ENCODE assay signal across 22 cellular contexts in the genomic region with DNA sequence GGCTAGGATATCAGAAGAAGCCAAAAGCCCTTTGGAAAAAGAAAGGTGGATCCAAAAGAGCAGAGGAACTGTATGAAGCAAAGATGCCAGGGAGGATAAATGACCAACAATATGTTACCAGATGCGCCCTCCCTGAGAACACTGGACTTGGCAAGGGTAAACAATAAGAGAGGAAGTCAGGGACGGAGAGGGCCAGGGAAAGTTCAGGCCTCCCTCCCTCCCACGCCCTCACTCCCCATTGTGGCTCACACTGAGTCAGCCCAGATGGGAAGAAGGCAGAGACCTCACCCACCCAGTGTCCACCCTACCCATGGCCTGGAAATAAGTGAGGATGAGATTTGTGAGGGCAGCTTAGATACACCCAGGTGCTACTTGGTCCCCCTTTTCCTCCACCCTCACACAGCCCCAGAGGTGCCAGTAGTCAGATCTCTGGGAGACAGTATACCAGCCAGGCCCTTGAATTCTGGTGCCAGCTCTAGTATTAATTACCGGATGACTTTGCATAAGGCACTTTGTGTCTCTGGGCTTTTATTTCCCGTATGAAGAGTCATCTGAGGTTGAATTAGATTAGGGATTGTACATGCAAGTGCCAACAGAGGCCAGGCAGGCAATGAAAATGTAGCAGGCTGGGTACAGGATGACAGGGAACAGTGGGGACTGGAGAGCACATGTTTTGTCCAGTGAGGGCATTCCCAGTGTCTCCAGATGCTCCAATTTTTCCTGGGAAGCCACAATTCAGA. TPM values are rescaled to one million over a fixed set of nuclear protein-coding genes. Genes with fewer than 3 reads are reported as not detected.
DNase-seq lines count a peak whose midpoint lies in the region; ATAC-seq, FAIRE-seq and TF ChIP-seq lines count a peak whose summit lies in the region.
"Had no signal": no experiment of that assay in that cellular context is flagged by ENCODE, and none has a peak within 500 bp of the region (broad histone marks: within the 10 kb centered on the region; RNA-seq: fewer than 3 reads in every experiment).

No MANE protein-coding gene starts in this region.

- H3K27ac ChIP-seq in GM23248 (no peak overlapping the region), astrocyte (ENCODE audit: low read depth, low read length) (no peak overlapping the region), heart left ventricle (peak overlapping the region in 4 of 12 donors; percentile 7 to 42 (median 28))
- H3K27ac ChIP-seq: pancreas, vagina had no signal

- TF ChIP-seq CTCF in astrocyte (IDR thresholded peaks at IDR 0.05; ENCODE audit: insufficient read depth, low read depth, low read length) (no peak), heart left ventricle (IDR thresholded peaks at IDR 0.05) (no peak)

- H3K27me3 Mint-ChIP-seq in astrocyte (ENCODE audit: low read depth, unreplicated experiment): no peaks in the 10 kb centered on the region
- H3K27me3 Mint-ChIP-seq in activated naive CD8-positive, alpha-beta T cell treated with anti-CD3 and anti-CD28 coated beads, Interleukin-2, amount 50 U/mL, for 24 hours: no peaks in the 10 kb centered on the region
- H3K27me3 Mint-ChIP-seq: stimulated activated naive CD8-positive, alpha-beta T cell treated with anti-CD3 and anti-CD28 coated beads, Interleukin-15, amount 100 ng/mL, for 72 hours had no signal

- H3K4me1 ChIP-seq in GM23248 (ENCODE audit: insufficient read depth): peaks cover 10% of the 10 kb centered on the region; the same call in 1 of the 2 replicates
- no peaks in the 10 kb centered on the region for H3K4me1 ChIP-seq in astrocyte (ENCODE audit: insufficient read depth, low read length)
- H3K4me1 ChIP-seq in heart left ventricle: peaks cover 0 to 15% (median 10%) of the 10 kb centered on the region in 12 donors
- H3K4me1 ChIP-seq: pancreas had no signal

- H3K4me2 ChIP-seq in GM23248 (ENCODE audit: unreplicated experiment): no peak overlapping the region
- peak overlapping the region; percentile 23 for H3K4me2 ChIP-seq in astrocyte (ENCODE audit: low read length)

- no peaks in the 10 kb centered on the region for H3K36me3 Mint-ChIP-seq in astrocyte (ENCODE audit: low read depth, unreplicated experiment)
- H3K36me3 Mint-ChIP-seq in activated naive CD8-positive, alpha-beta T cell treated with anti-CD3 and anti-CD28 coated beads, Interleukin-2, amount 50 U/mL, for 24 hours (ENCODE audit: low read depth): no peaks in the 10 kb centered on the region

- no peaks in the 10 kb centered on the region for H3F3A ChIP-seq in GM23248 (ENCODE audit: insufficient read depth)

- no peak overlapping the region for H3K4me3 ChIP-seq in GM23248
- no peak overlapping the region for H3K4me3 ChIP-seq in astrocyte (ENCODE audit: insufficient read depth, low read depth, low read length)
- no peak overlapping the region for H3K4me3 ChIP-seq in heart left ventricle
- H3K4me3 ChIP-seq: pancreas, vagina had no signal

- H3K9me3 ChIP-seq in GM23248 (ENCODE audit: low read depth) (no peaks in the 10 kb centered on the region), astrocyte (ENCODE audit: insufficient read depth, low read depth, low read length) (no peaks in the 10 kb centered on the region), heart left ventricle (no peaks in the 10 kb centered on the region)
- H3K9me3 ChIP-seq: pancreas, vagina had no signal

- H3K36me3 ChIP-seq in GM23248 (ENCODE audit: low read depth) (no peaks in the 10 kb centered on the region), astrocyte (ENCODE audit: insufficient read depth, low read length) (no peaks in the 10 kb centered on the region), heart left ventricle (no peaks in the 10 kb centered on the region)
- H3K36me3 ChIP-seq: pancreas, vagina had no signal

- H4K20me1 ChIP-seq in GM23248 (ENCODE audit: insufficient read depth): no peaks in the 10 kb centered on the region
- H4K20me1 ChIP-seq in astrocyte (ENCODE audit: insufficient read depth, low read length): no peaks in the 10 kb centered on the region

- H3K27me3 ChIP-seq in GM23248 (replicated peaks; ENCODE audit: insufficient read depth) (no peaks in the 10 kb centered on the region), astrocyte (ENCODE audit: insufficient read depth, low read length) (no peaks in the 10 kb centered on the region), heart left ventricle (no peaks in the 10 kb centered on the region)
- H3K27me3 ChIP-seq: pancreas, vagina had no signal

- H3K79me2 ChIP-seq in GM23248 (ENCODE audit: insufficient read depth) (no peaks in the 10 kb centered on the region), astrocyte (ENCODE audit: insufficient read depth, low read length) (no peaks in the 10 kb centered on the region)

- intact Hi-C loops in heart left ventricle (cut with DNase I): loop anchor here in 3 of 10 donors (5.0 kb wide), 1 partner anchor 259 kb away; no protein-coding TSS in a partner anchor

- peaks cover 2% of the 10 kb centered on the region for H3K4me1 Mint-ChIP-seq in astrocyte (ENCODE audit: low read depth, unreplicated experiment)
- H3K4me1 Mint-ChIP-seq in activated naive CD8-positive, alpha-beta T cell treated with anti-CD3 and anti-CD28 coated beads, Interleukin-2, amount 50 U/mL, for 24 hours: no peaks in the 10 kb centered on the region
- H3K4me1 Mint-ChIP-seq: stimulated activated naive CD8-positive, alpha-beta T cell treated with anti-CD3 and anti-CD28 coated beads, Interleukin-15, amount 100 ng/mL, for 72 hours had no signal

- ATAC-seq in heart left ventricle (peak; percentile 47 to 92 (median 90)), GM21360 (IDR thresholded peaks at IDR 0.05; ENCODE audit: unreplicated experiment) (no peak)
- no peak for ATAC-seq in activated naive CD8-positive, alpha-beta T cell treated with anti-CD3 and anti-CD28 coated beads, Interleukin-2, amount 50 U/mL, for 24 hours
- ATAC-seq: stimulated activated naive CD8-positive, alpha-beta T cell treated with anti-CD3 and anti-CD28 coated beads, Interleukin-15, amount 100 ng/mL, for 72 hours had no signal

- H3K9me3 Mint-ChIP-seq in astrocyte (ENCODE audit: unreplicated experiment): no peaks in the 10 kb centered on the region
- no peaks in the 10 kb centered on the region for H3K9me3 Mint-ChIP-seq in activated naive CD8-positive, alpha-beta T cell treated with anti-CD3 and anti-CD28 coated beads, Interleukin-2, amount 50 U/mL, for 24 hours

- H3K9ac ChIP-seq in GM23248 (no peak overlapping the region), astrocyte (ENCODE audit: low read length) (no peak overlapping the region)

- H3K4me3 Mint-ChIP-seq in astrocyte (ENCODE audit: unreplicated experiment): no peak overlapping the region
- H3K4me3 Mint-ChIP-seq in activated naive CD8-positive, alpha-beta T cell treated with anti-CD3 and anti-CD28 coated beads, Interleukin-2, amount 50 U/mL, for 24 hours: no peak overlapping the region
- H3K4me3 Mint-ChIP-seq: stimulated activated naive CD8-positive, alpha-beta T cell treated with anti-CD3 and anti-CD28 coated beads, Interleukin-15, amount 100 ng/mL, for 72 hours had no signal

- 50 to 77% methylated on average over 3 to 5 of the region's 5 CpGs for WGBS in GM23248 (ENCODE audit: low coverage in 1 of 2, low lambda C conversion rate in 2 of 2, missing lambda C conversion rate in 2 of 2), 2 experiments
- 45 to 60% (median 51%) methylated on average over 5 of the region's 5 CpGs for WGBS in heart left ventricle, 4 donors

- in situ Hi-C loops in GM23248 (cut with MboI): loop anchor here (10.0 kb wide), 2 partner anchors 106 to 256 kb away; no protein-coding TSS in a partner anchor

- no peaks in the 10 kb centered on the region for H3K9me2 ChIP-seq in GM23248 (ENCODE audit: insufficient read depth)

- FAIRE-seq in astrocyte (lab: Jason Lieb, UNC): no peak
- FAIRE-seq: GM12892, islet of Langerhans, pancreas had no signal

- H2AFZ ChIP-seq in GM23248 (no peak overlapping the region), astrocyte (ENCODE audit: low read depth, low read length) (peak overlapping the region; percentile 30)

- no peak for TF ChIP-seq POLR2A in heart left ventricle (IDR thresholded peaks at IDR 0.05)
- TF ChIP-seq POLR2A in erythroblast (IDR thresholded peaks at IDR 0.05; ENCODE audit: low read length): no peak

- DNase-seq in GM23248 (peak; percentile 28), astrocyte (ENCODE audit: low read depth) (peak; percentile 36), heart left ventricle (peak in 4 of 5 donors; percentile 40 to 63 (median 51)), pulmonary artery endothelial cell (ENCODE audit: low read depth, low spot score) (peak; percentile 82), NCI-H2196 (lab: John Stamatoyannopoulos, UW; ENCODE audit: unreplicated experiment) (no peak), erythroblast (lab: John Stamatoyannopoulos, UW) (no peak)
- no peak for DNase-seq in activated naive CD8-positive, alpha-beta T cell treated with anti-CD3 and anti-CD28 coated beads, Interleukin-2, amount 50 U/mL, for 24 hours
- DNase-seq: activated CD4-positive, alpha-beta T cell treated with anti-CD3 and anti-CD28 coated beads for 1 hour; activated CD8-positive, alpha-beta memory T cell treated with anti-CD3 and anti-CD28 coated beads, Interleukin-2, amount 50 U/mL, for 4 hours; activated naive CD4-positive, alpha-beta T cell treated with Interleukin-2 at 50 U/mL for 16 hours; effector CD8-positive, alpha-beta T cell; GDM1; IMR-90; NCI-H1105; pancreas; SIG-M5; stimulated activated CD4-positive, alpha-beta T cell treated with anti-CD3 and anti-CD28 coated beads, Interleukin-12 subunit alpha, Interleukin-12 subunit beta, amount 100 ng/mL, for 4 hours; stimulated activated naive CD8-positive, alpha-beta T cell treated with anti-CD3 and anti-CD28 coated beads, Interleukin-15, amount 100 ng/mL, for 72 hours had no signal

- H3K27ac Mint-ChIP-seq in astrocyte (ENCODE audit: unreplicated experiment): no peak overlapping the region
- no peak overlapping the region for H3K27ac Mint-ChIP-seq in activated naive CD8-positive, alpha-beta T cell treated with anti-CD3 and anti-CD28 coated beads, Interleukin-2, amount 50 U/mL, for 24 hours
- H3K27ac Mint-ChIP-seq: stimulated activated naive CD8-positive, alpha-beta T cell treated with anti-CD3 and anti-CD28 coated beads, Interleukin-15, amount 100 ng/mL, for 72 hours had no signal

RNA-seq across cellular contexts. Expression of a gene that starts 35.1 kb away (rescaled TPM):
- total RNA-seq in GM23248 (2014; rRNA removed; shearing (Covaris generic)): not detected in 2 replicates
- polyA plus RNA-seq in GM23248 (2016; fragmentation: Nextera tagmentation; extraction: Ambion mirVana) (0.06 TPM in 1 of 2 replicates, not detected in the other), heart left ventricle (1 to 10 TPM; 3.4 to 4.5 TPM)
- total RNA-seq in astrocyte (9.2 and 9.9 TPM in 2 replicates), heart left ventricle (10 to 100 TPM in 7 of 9 donors, 1 to 10 TPM in 2; 7.2 to 42.8 (median 11.4) TPM), pulmonary artery endothelial cell (96.7 and 103 TPM in 2 replicates)

Comparison
In these comparisons a context has a peak if more than half of its experiments do, and no peak if none do; other contexts are left out.
1. DNase-seq: peak in GM23248 (single experiment), astrocyte (single experiment), heart left ventricle (4 of 5) and pulmonary artery endothelial cell (single experiment); none in NCI-H2196 (single experiment), erythroblast (0 of 2) and activated naive CD8-positive, alpha-beta T cell treated with anti-CD3 and anti-CD28 coated beads, Interleukin-2, amount 50 U/mL, for 24 hours (single experiment).
2. ATAC-seq: peak in heart left ventricle (4 of 4); none in activated naive CD8-positive, alpha-beta T cell treated with anti-CD3 and anti-CD28 coated beads, Interleukin-2, amount 50 U/mL, for 24 hours (single experiment) and GM21360 (single experiment).